ENCODE assay signal across 34 cellular contexts in genomic region chr9:19870988-19871387, GRCh38.
"Had no signal": no experiment of that assay in that cellular context is flagged by ENCODE, and none has a peak within 500 bp of the region (broad histone marks: within the 10 kb centered on the region; RNA-seq: fewer than 3 reads in every experiment).

No MANE protein-coding gene starts in this region.

- H3K4me3 ChIP-seq: MG63 had no signal

- DNase-seq: Karpas-422, Kasumi-1, MG63, MM.1S, NCI-H1048, NCI-H1092, NCI-H1092 treated with DMSO at 0.1 percent for 48 hours, NCI-H1105, NCI-H1105 treated with DMSO at 0.1 percent for 48 hours, NCI-H1417, NCI-H1417 treated with DMSO at 0.1 percent for 48 hours, NCI-H1436, NCI-H1436 treated with DMSO at 0.1 percent for 48 hours, NCI-H146, NCI-H1694, NCI-H1694 treated with DMSO at 0.1 percent for 48 hours, NCI-H187, NCI-H187 treated with DMSO at 0.1 percent for 48 hours, NCI-H1930, NCI-H2029, NCI-H2029 treated with DMSO at 0.1 percent for 48 hours, NCI-H2081, NCI-H2081 treated with DMSO at 0.1 percent for 48 hours, NCI-H2107, NCI-H2171, NCI-H2171 treated with DMSO at 0.1 percent for 48 hours, NCI-H2227 treated with DMSO at 0.1 percent for 48 hours, NCI-H226, NCI-H345, NCI-H446, NCI-H446 treated with DMSO at 0.1 percent for 48 hours, NCI-H510A, NCI-H510A treated with DMSO at 0.1 percent for 48 hours had no signal

- H3K36me3 ChIP-seq: MG63 had no signal

- H3K27ac ChIP-seq: KMS-11 had no signal
